In genomic region chr12:46386877-46387629, GRCh38 we compare ENCODE assay signal across 8 cellular contexts. TPM values are rescaled to one million over a fixed set of nuclear protein-coding genes. Genes with fewer than 3 reads are reported as not detected.
DNase-seq lines count a peak whose midpoint lies in the region; ATAC-seq, FAIRE-seq and TF ChIP-seq lines count a peak whose summit lies in the region.

No MANE protein-coding gene starts in this region.

- peaks cover 1% of the 10 kb centered on the region for H3K9me3 Mint-ChIP-seq in activated naive CD4-positive, alpha-beta T cell treated with anti-CD3 and anti-CD28 coated beads for 36 hours
- no peaks in the 10 kb centered on the region for H3K9me3 Mint-ChIP-seq in activated T-helper 1 cell treated with anti-CD3 and anti-CD28 coated beads, Interleukin-12 subunit alpha, Interleukin-12 subunit beta, Interleukin-2, Interleukin-4 antibody, amounts not matched to agents 30 ng/mL and 10 ng/mL and 1 ng/mL, durations not matched to agents 14 hours and 24 hours and 36 hours

- TF ChIP-seq CTCF in kidney (IDR thresholded peaks at IDR 0.05; ENCODE audit: borderline replicate concordance, extremely low read depth, insufficient read depth): no peak
- TF ChIP-seq CTCF in vagina (IDR thresholded peaks at IDR 0.05): no peak

- intact Hi-C loops in activated naive CD4-positive, alpha-beta T cell treated with anti-CD3 and anti-CD28 coated beads for 36 hours (cut with micrococcal nuclease): loop anchor here (1.0 to 2.0 kb wide), 2 partner anchors 18 to 43 kb away; no protein-coding TSS in a partner anchor
- intact Hi-C loops in activated T-helper 1 cell treated with anti-CD3 and anti-CD28 coated beads, Interleukin-12 subunit alpha, Interleukin-12 subunit beta, Interleukin-2, Interleukin-4 antibody, amounts not matched to agents 30 ng/mL and 10 ng/mL and 1 ng/mL, durations not matched to agents 14 hours and 24 hours and 36 hours (cut with micrococcal nuclease): loop anchor here (10.0 kb wide), 2 partner anchors 408 to 1008 kb away; no protein-coding TSS in a partner anchor
- intact Hi-C loops in kidney (cut with DNase I) (no loop called here), vagina (cut with DNase I) (loop anchor here (10.0 kb wide), 1 partner anchor 88 kb away; no protein-coding TSS in a partner anchor)

- no peak for DNase-seq in activated naive CD4-positive, alpha-beta T cell treated with anti-CD3 and anti-CD28 coated beads for 36 hours
- no peak for DNase-seq in activated naive CD4-positive, alpha-beta T cell (lab: John Stamatoyannopoulos, UW)
- DNase-seq in activated T-helper 1 cell treated with anti-CD3 and anti-CD28 coated beads, Interleukin-12 subunit alpha, Interleukin-12 subunit beta, Interleukin-2, Interleukin-4 antibody, amounts not matched to agents 30 ng/mL and 10 ng/mL and 1 ng/mL, durations not matched to agents 14 hours and 24 hours and 36 hours (ENCODE audit: low spot score): no peak
- DNase-seq in kidney (peak; percentile 79), vagina (ENCODE audit: extremely low spot score in 2 of 2) (no peak)
- DNase-seq in activated CD8-positive, alpha-beta memory T cell treated with anti-CD3 and anti-CD28 coated beads, Interleukin-2, amount 50 U/mL, for 48 hours: no peak

- H3K36me3 ChIP-seq in kidney (ENCODE audit: control insufficient read depth in 1 of 2, insufficient read depth in 2 of 2, low read length in 2 of 2) (no peaks in the 10 kb centered on the region), vagina (no peaks in the 10 kb centered on the region)

- no peak overlapping the region for H3K27ac Mint-ChIP-seq in activated naive CD4-positive, alpha-beta T cell treated with anti-CD3 and anti-CD28 coated beads for 36 hours
- H3K27ac Mint-ChIP-seq in activated T-helper 1 cell treated with anti-CD3 and anti-CD28 coated beads, Interleukin-12 subunit alpha, Interleukin-12 subunit beta, Interleukin-2, Interleukin-4 antibody, amounts not matched to agents 30 ng/mL and 10 ng/mL and 1 ng/mL, durations not matched to agents 14 hours and 24 hours and 36 hours: peak overlapping the region; percentile 10

- H3K27me3 ChIP-seq in vagina: no peaks in the 10 kb centered on the region

- peak; percentile 21 for ATAC-seq in HG03571 (IDR thresholded peaks at IDR 0.05; ENCODE audit: unreplicated experiment)
- no peak for ATAC-seq in HG02642 (IDR thresholded peaks at IDR 0.05; ENCODE audit: poor library complexity, unreplicated experiment)

- H3K4me3 ChIP-seq in kidney (ENCODE audit: low read length in 2 of 2): peak overlapping the region in 1 of 2 donors; percentile 12
- H3K4me3 ChIP-seq in vagina: peak overlapping the region in 1 of 2 donors; percentile 17

- H3K4me1 Mint-ChIP-seq in activated naive CD4-positive, alpha-beta T cell treated with anti-CD3 and anti-CD28 coated beads for 36 hours (ENCODE audit: low read depth): peaks cover 56% of the 10 kb centered on the region
- peaks cover 80% of the 10 kb centered on the region for H3K4me1 Mint-ChIP-seq in activated T-helper 1 cell treated with anti-CD3 and anti-CD28 coated beads, Interleukin-12 subunit alpha, Interleukin-12 subunit beta, Interleukin-2, Interleukin-4 antibody, amounts not matched to agents 30 ng/mL and 10 ng/mL and 1 ng/mL, durations not matched to agents 14 hours and 24 hours and 36 hours (ENCODE audit: low read depth)

- CTCF ChIA-PET in activated naive CD4-positive, alpha-beta T cell treated with anti-CD3 and anti-CD28 coated beads for 36 hours (lab: Charles Lee): interaction anchor here (0.5 to 1.3 kb wide), 5 partner anchors 10 to 274 kb away, joined by 3 to 6 read pairs (median 3); no protein-coding TSS in a partner anchor

- peak overlapping the region; percentile 41 for H3K4me3 Mint-ChIP-seq in activated naive CD4-positive, alpha-beta T cell treated with anti-CD3 and anti-CD28 coated beads for 36 hours
- peak overlapping the region; percentile 39 for H3K4me3 Mint-ChIP-seq in activated T-helper 1 cell treated with anti-CD3 and anti-CD28 coated beads, Interleukin-12 subunit alpha, Interleukin-12 subunit beta, Interleukin-2, Interleukin-4 antibody, amounts not matched to agents 30 ng/mL and 10 ng/mL and 1 ng/mL, durations not matched to agents 14 hours and 24 hours and 36 hours

- H3K36me3 Mint-ChIP-seq in activated naive CD4-positive, alpha-beta T cell treated with anti-CD3 and anti-CD28 coated beads for 36 hours (ENCODE audit: low read depth): peaks cover 3% of the 10 kb centered on the region
- peaks cover 16% of the 10 kb centered on the region for H3K36me3 Mint-ChIP-seq in activated T-helper 1 cell treated with anti-CD3 and anti-CD28 coated beads, Interleukin-12 subunit alpha, Interleukin-12 subunit beta, Interleukin-2, Interleukin-4 antibody, amounts not matched to agents 30 ng/mL and 10 ng/mL and 1 ng/mL, durations not matched to agents 14 hours and 24 hours and 36 hours (ENCODE audit: low read depth)

- no peak for FAIRE-seq in kidney (lab: Jason Lieb, UNC)

- peak overlapping the region in 1 of 2 donors; percentile 66 for H3K27ac ChIP-seq in kidney (ENCODE audit: low read depth in 2 of 2, low read length in 2 of 2)
- H3K27ac ChIP-seq in vagina: peak overlapping the region; percentile 100

- H3K9ac ChIP-seq in kidney (ENCODE audit: low read length in 2 of 2): no peak overlapping the region

- H3K4me1 ChIP-seq in kidney (ENCODE audit: control insufficient read depth in 1 of 2, insufficient read depth in 1 of 2, low read depth in 1 of 2, low read length in 2 of 2) (peaks cover 19 to 21% of the 10 kb centered on the region in 2 donors), vagina (peaks cover 76% of the 10 kb centered on the region)

- TF ChIP-seq POLR2A in vagina (IDR thresholded peaks at IDR 0.05): no peak

- H3K9me3 ChIP-seq in kidney (ENCODE audit: control insufficient read depth in 1 of 2, low read length in 2 of 2): no peaks in the 10 kb centered on the region
- H3K9me3 ChIP-seq in vagina: no peaks in the 10 kb centered on the region

- no peaks in the 10 kb centered on the region for H3K27me3 Mint-ChIP-seq in activated naive CD4-positive, alpha-beta T cell treated with anti-CD3 and anti-CD28 coated beads for 36 hours (ENCODE audit: low read depth)
- no peaks in the 10 kb centered on the region for H3K27me3 Mint-ChIP-seq in activated T-helper 1 cell treated with anti-CD3 and anti-CD28 coated beads, Interleukin-12 subunit alpha, Interleukin-12 subunit beta, Interleukin-2, Interleukin-4 antibody, amounts not matched to agents 30 ng/mL and 10 ng/mL and 1 ng/mL, durations not matched to agents 14 hours and 24 hours and 36 hours (ENCODE audit: insufficient read depth)

RNA-seq across cellular contexts. Expression of gene SLC38A2, which starts 14.5 kb away (rescaled TPM):
- 100 to 1,000 TPM; 196 to 206 TPM for total RNA-seq in activated naive CD4-positive, alpha-beta T cell treated with anti-CD3 and anti-CD28 coated beads for 36 hours
- 157 and 161 TPM in 2 replicates for total RNA-seq in activated T-helper 1 cell treated with anti-CD3 and anti-CD28 coated beads, Interleukin-12 subunit alpha, Interleukin-12 subunit beta, Interleukin-2, Interleukin-4 antibody, amounts not matched to agents 30 ng/mL and 10 ng/mL and 1 ng/mL, durations not matched to agents 14 hours and 24 hours and 36 hours
- total RNA-seq in kidney (189 TPM), vagina (352 TPM)
- polyA plus RNA-seq in kidney (ENCODE audit: insufficient read depth, low read depth, low replicate concordance): 38.6 TPM
